ENCODE assay signal across 27 cellular contexts in the genomic region with DNA sequence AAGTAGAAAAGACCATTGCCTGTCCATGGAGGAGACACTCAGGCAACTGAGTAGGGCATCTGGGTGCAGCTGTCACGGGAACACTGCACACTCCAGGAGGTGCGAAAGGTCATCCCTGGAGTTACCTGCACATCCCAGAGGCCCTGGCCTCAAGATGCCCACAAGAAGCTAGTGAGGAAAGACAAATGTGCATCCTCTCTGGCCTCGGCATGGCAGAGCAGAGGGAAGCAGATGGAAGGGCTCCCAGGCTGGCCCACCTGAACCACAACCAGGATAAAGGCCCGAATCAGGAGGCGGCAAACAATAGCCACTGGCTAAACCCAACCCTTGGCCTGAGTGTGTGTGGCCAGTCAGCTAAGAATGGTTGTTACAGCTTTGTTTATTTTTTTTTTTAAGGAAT.
"Had no signal": no experiment of that assay in that cellular context is flagged by ENCODE, and none has a peak within 500 bp of the region (broad histone marks: within the 10 kb centered on the region; RNA-seq: fewer than 3 reads in every experiment).

No MANE protein-coding gene starts in this region.

- FAIRE-seq: TTC549 had no signal

- H3K9me3 ChIP-seq: ascending aorta, Peyer's patch, SJSA1, SK-N-SH had no signal

- H3K4me3 ChIP-seq: ascending aorta, cardiac muscle cell, Peyer's patch, SJSA1 had no signal

- DNase-seq: activated gamma-delta T cell, amygdala, NCI-H1105, NCI-H1417 treated with DMSO at 0.1 percent for 48 hours, NCI-H187 treated with DMSO at 0.1 percent for 48 hours, NCI-H2081, NCI-H226, NCI-H446 treated with DMSO at 0.1 percent for 48 hours, NCI-H524, NCI-H82, SHP77 treated with DMSO at 0.1 percent for 48 hours, SK-N-SH had no signal

- H3K9me2 ChIP-seq: SK-N-SH had no signal

- H3K36me3 ChIP-seq: ascending aorta, cardiac muscle cell, Peyer's patch, SJSA1 had no signal

- H3K27me3 ChIP-seq: ascending aorta, Peyer's patch, SJSA1 had no signal

- H3K4me3 Mint-ChIP-seq: activated CD4-positive, alpha-beta T cell treated with anti-CD3 and anti-CD28 coated beads, Interleukin-2, amount 10 ng/mL, durations not matched to agents 24 days and 14 days; activated CD8-positive, alpha-beta memory T cell treated with anti-CD3 and anti-CD28 coated beads, Interleukin-2, amount 10 ng/mL, durations not matched to agents 7 days and 5 days; activated naive CD4-positive, alpha-beta T cell treated with anti-CD3 and anti-CD28 coated beads, Interleukin-2, amount 50 U/mL, for 24 hours; activated naive CD8-positive, alpha-beta T cell treated with anti-CD3 and anti-CD28 coated beads, Interleukin-2, amount 10 ng/mL, durations not matched to agents 7 days and 5 days; activated T-cell treated with anti-CD3 and anti-CD28 coated beads, Interleukin-2, amount 50 U/mL, for 72 hours; activated T-helper 17 cell treated with anti-CD3 and anti-CD28 coated beads, Interleukin-2, amount 50 U/mL, for 72 hours; central memory CD8-positive, alpha-beta T cell; T-helper 1 cell treated with Interleukin-12 subunit alpha and Interleukin-12 subunit beta and Interleukin-4 antibody, amounts not matched to agents 30 μg/mL and 1 μg/mL, for 36 hours; T-helper 2 cell treated with Interferon-gamma antibody and Interleukin-4, amounts not matched to agents 5 μg/mL and 100 μg/mL, for 36 hours had no signal

- H3K36me3 Mint-ChIP-seq: activated CD8-positive, alpha-beta memory T cell treated with anti-CD3 and anti-CD28 coated beads, Interleukin-2, amount 10 ng/mL, durations not matched to agents 7 days and 5 days; activated naive CD4-positive, alpha-beta T cell treated with anti-CD3 and anti-CD28 coated beads, Interleukin-2, amount 50 U/mL, for 24 hours; activated naive CD8-positive, alpha-beta T cell treated with anti-CD3 and anti-CD28 coated beads, Interleukin-2, amount 10 ng/mL, durations not matched to agents 7 days and 5 days had no signal

- H3K9ac ChIP-seq: SK-N-SH had no signal

- H3K9me3 Mint-ChIP-seq: activated CD4-positive, alpha-beta T cell treated with anti-CD3 and anti-CD28 coated beads, Interleukin-2, amount 10 ng/mL, durations not matched to agents 24 days and 14 days; activated naive CD4-positive, alpha-beta T cell treated with anti-CD3 and anti-CD28 coated beads, Interleukin-2, amount 50 U/mL, for 24 hours; activated naive CD8-positive, alpha-beta T cell treated with anti-CD3 and anti-CD28 coated beads, Interleukin-2, amount 10 ng/mL, durations not matched to agents 7 days and 5 days; activated T-cell treated with anti-CD3 and anti-CD28 coated beads, Interleukin-2, amount 50 U/mL, for 72 hours; activated T-helper 17 cell treated with anti-CD3 and anti-CD28 coated beads, Interleukin-2, amount 50 U/mL, for 72 hours; central memory CD8-positive, alpha-beta T cell; T-helper 1 cell treated with Interleukin-12 subunit alpha and Interleukin-12 subunit beta and Interleukin-4 antibody, amounts not matched to agents 30 μg/mL and 1 μg/mL, for 36 hours; T-helper 2 cell treated with Interferon-gamma antibody and Interleukin-4, amounts not matched to agents 5 μg/mL and 100 μg/mL, for 36 hours had no signal

- H3K27me3 Mint-ChIP-seq: activated CD8-positive, alpha-beta memory T cell treated with anti-CD3 and anti-CD28 coated beads, Interleukin-2, amount 10 ng/mL, durations not matched to agents 7 days and 5 days had no signal

- H3K27ac ChIP-seq: ascending aorta, cardiac muscle cell, Peyer's patch, SJSA1 had no signal

- H3K4me2 ChIP-seq: SK-N-SH had no signal

- H3K27ac Mint-ChIP-seq: activated CD4-positive, alpha-beta T cell treated with anti-CD3 and anti-CD28 coated beads, Interleukin-2, amount 10 ng/mL, durations not matched to agents 24 days and 14 days; activated CD8-positive, alpha-beta memory T cell treated with anti-CD3 and anti-CD28 coated beads, Interleukin-2, amount 10 ng/mL, durations not matched to agents 7 days and 5 days; activated naive CD4-positive, alpha-beta T cell treated with anti-CD3 and anti-CD28 coated beads, Interleukin-2, amount 50 U/mL, for 24 hours; activated naive CD8-positive, alpha-beta T cell treated with anti-CD3 and anti-CD28 coated beads, Interleukin-2, amount 10 ng/mL, durations not matched to agents 7 days and 5 days; activated T-cell treated with anti-CD3 and anti-CD28 coated beads, Interleukin-2, amount 50 U/mL, for 72 hours; activated T-helper 17 cell treated with anti-CD3 and anti-CD28 coated beads, Interleukin-2, amount 50 U/mL, for 72 hours; T-helper 1 cell treated with Interleukin-12 subunit alpha and Interleukin-12 subunit beta and Interleukin-4 antibody, amounts not matched to agents 30 μg/mL and 1 μg/mL, for 36 hours; T-helper 2 cell treated with Interferon-gamma antibody and Interleukin-4, amounts not matched to agents 5 μg/mL and 100 μg/mL, for 36 hours had no signal

- ATAC-seq: activated CD8-positive, alpha-beta memory T cell treated with anti-CD3 and anti-CD28 coated beads, Interleukin-2, amount 10 ng/mL, durations not matched to agents 7 days and 5 days; PC-3 had no signal
